9 cellular contexts compared by ENCODE assay signal in the genomic region with DNA sequence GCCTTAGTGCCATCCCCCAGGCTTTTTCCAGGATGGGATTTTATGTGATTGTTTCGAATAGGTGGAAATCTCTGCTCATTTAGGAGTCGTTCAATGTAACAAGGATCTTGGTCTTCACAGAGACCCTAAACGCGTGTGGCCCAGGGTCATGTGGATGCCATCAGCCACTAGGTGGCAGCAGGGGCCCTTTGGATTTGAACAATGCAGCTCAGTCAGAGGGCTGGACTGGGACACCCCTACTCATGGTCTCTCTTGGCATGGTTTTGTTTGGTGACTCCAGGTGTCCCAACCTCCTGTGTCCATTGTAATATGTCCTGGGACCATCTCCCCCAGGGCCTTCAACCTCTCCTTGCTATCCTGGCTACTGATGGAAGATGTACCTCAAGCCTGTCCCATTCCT. TPM values are rescaled to one million over a fixed set of nuclear protein-coding genes. Genes with fewer than 3 reads are reported as not detected.
DNase-seq lines count a peak whose midpoint lies in the region; ATAC-seq, FAIRE-seq and TF ChIP-seq lines count a peak whose summit lies in the region.
"Not testable (repeated sequence)": the region's sequence is repeated elsewhere in the genome, so short reads cannot be mapped to it uniquely, and the experiment has no call there.
"Had no signal": no experiment of that assay in that cellular context is flagged by ENCODE, and none has a peak within 500 bp of the region (broad histone marks: within the 10 kb centered on the region; RNA-seq: fewer than 3 reads in every experiment).

No MANE protein-coding gene starts in this region.

- H3K4me2 ChIP-seq in A549: not testable (repeated sequence)

- peak in 1 of 2 experiments; percentile 23; a peak in 2 of 5 replicates for TF ChIP-seq RAD21 in A549 (conservative IDR thresholded peaks at IDR 0.05 in 1 of 2, IDR thresholded peaks at IDR 0.05 in 1 of 2)

- not testable (repeated sequence) for TF ChIP-seq EP300 in A549 (IDR thresholded peaks at IDR 0.05)

- TF ChIP-seq POLR2A in A549 (IDR thresholded peaks at IDR 0.05; ENCODE audit: low read length): not testable (repeated sequence)

- not testable (repeated sequence) for H3K4me3 ChIP-seq in A549; fibroblast of mammary gland (ENCODE audit: control insufficient read depth, low read depth, low read length)

- not testable (repeated sequence) for H3K27ac Mint-ChIP-seq in WTC11
- peak overlapping the region in 1 of 10 donors; percentile 70 for H3K27ac Mint-ChIP-seq in naive thymus-derived CD8-positive, alpha-beta T cell

- FAIRE-seq in A549 (lab: Jason Lieb, UNC): not testable (repeated sequence)

- not testable (repeated sequence) for H3K4me3 Mint-ChIP-seq in WTC11
- peak overlapping the region in 2 of 10 donors; percentile 10 to 19 for H3K4me3 Mint-ChIP-seq in naive thymus-derived CD8-positive, alpha-beta T cell

- H3K4me1 Mint-ChIP-seq in WTC11; naive thymus-derived CD8-positive, alpha-beta T cell: not testable (repeated sequence)

- DNase-seq in A549 (ENCODE audit: low read depth in 1 of 2, low spot score in 1 of 2); fibroblast of mammary gland (ENCODE audit: low read depth): not testable (repeated sequence)
- DNase-seq in WTC11 (ENCODE audit: low spot score): peak; percentile 73
- peak; percentile 67 for DNase-seq in activated effector memory CD4-positive, alpha-beta T cell treated with Interleukin-2 at 50 U/mL for 16 hours
- DNase-seq in naive thymus-derived CD8-positive, alpha-beta T cell: peak; percentile 44 to 86 (median 72)
- DNase-seq in stimulated activated CD4-positive, alpha-beta T cell treated with anti-CD3 and anti-CD28 coated beads, Interleukin-4, amount 100 ng/mL, for 48 hours (ENCODE audit: low read depth in 2 of 2): peak; percentile 58 to 62

- H3K27ac ChIP-seq in A549: not testable (repeated sequence)

- not testable (repeated sequence) for H3K9me3 Mint-ChIP-seq in WTC11; naive thymus-derived CD8-positive, alpha-beta T cell

- H3K36me3 Mint-ChIP-seq in WTC11; naive thymus-derived CD8-positive, alpha-beta T cell: not testable (repeated sequence)

- H3K9me3 ChIP-seq in A549: not testable (repeated sequence)

- WGBS in A549 (ENCODE audit: missing lambda C conversion rate): 0% methylated on average over 2 of the region's 4 CpGs

- H3K27me3 Mint-ChIP-seq in WTC11 (ENCODE audit: low read depth); naive thymus-derived CD8-positive, alpha-beta T cell: not testable (repeated sequence)

- ATAC-seq in A549 (peak; percentile 62 to 88; a peak in 5 of 6 replicates), GM19351 (IDR thresholded peaks at IDR 0.05; ENCODE audit: unreplicated experiment) (peak; percentile 69), HG03378 (IDR thresholded peaks at IDR 0.05; ENCODE audit: unreplicated experiment) (peak; percentile 50), WTC11 (peak; percentile 76)
- ATAC-seq in naive thymus-derived CD8-positive, alpha-beta T cell: peak; percentile 90 to 97

- peak; percentile 24; the same call in 2 of the 3 replicates for TF ChIP-seq CTCF in A549 (IDR thresholded peaks at IDR 0.05)
- TF ChIP-seq CTCF in WTC11 (IDR thresholded peaks at IDR 0.05): peak; percentile 35; the same call in 1 of the 2 replicates
- peak; percentile 18 for TF ChIP-seq CTCF in fibroblast of mammary gland (conservative IDR thresholded peaks at IDR 0.05; ENCODE audit: control insufficient read depth, insufficient read depth, low read depth, low read length)

- CTCF ChIA-PET in A549 (lab: Yijun Ruan, JAX); WTC11 (lab: Charles Lee): not testable (repeated sequence)

- POLR2A ChIA-PET in A549 (lab: Yijun Ruan, JAX); WTC11 (lab: Charles Lee); naive thymus-derived CD8-positive, alpha-beta T cell (lab: Charles Lee): not testable (repeated sequence)

- not testable (repeated sequence) for H3K4me1 ChIP-seq in A549

RNA-seq across cellular contexts. Expression of gene SCGB1C2, which starts 0.8 kb away (rescaled TPM):
- polyA plus RNA-seq in A549 (2011; rRNA removed): not detected in 2 replicates
- not detected in 2 replicates for polyA plus RNA-seq in A549 (2012; cell fraction: cytosol; rRNA removed)
- polyA plus RNA-seq in A549 (2012; cell fraction: nucleus; rRNA removed): not detected in 2 replicates
- not detected in 3 replicates for polyA plus RNA-seq in A549 (2017; fragmentation: RNase III; extraction: RNeasy Plus Mini Kit Qiagen cat#74134 plus additional on column Dnase treatment)
- not detected in 2 replicates for polyA minus RNA-seq in A549 (2011; rRNA and poly(A)+ RNA removed)
- total RNA-seq in WTC11 (2021): not detected in 3 replicates
- total RNA-seq in naive thymus-derived CD8-positive, alpha-beta T cell: not detected
- polyA plus RNA-seq in naive thymus-derived CD8-positive, alpha-beta T cell: not detected
- total RNA-seq: frontal cortex had no signal

RNA-seq across cellular contexts. Expression of gene DOC2B, which starts 44.9 kb away (rescaled TPM):
- polyA plus RNA-seq in A549 (2011; rRNA removed) (1.6 and 2.0 TPM in 2 replicates), A549 (2017; fragmentation: RNase III; extraction: RNeasy Plus Mini Kit Qiagen cat#74134 plus additional on column Dnase treatment) (0.27 to 0.30 TPM (median 0.28 TPM) in 3 replicates)
- 1.2 and 1.3 TPM in 2 replicates for polyA plus RNA-seq in A549 (2012; cell fraction: cytosol; rRNA removed)
- polyA plus RNA-seq in A549 (2012; cell fraction: nucleus; rRNA removed): 1.5 TPM in 2 replicates
- 2.7 and 5.4 TPM in 2 replicates for polyA minus RNA-seq in A549 (2011; rRNA and poly(A)+ RNA removed)
- 2.1 to 2.7 TPM (median 2.5 TPM) in 3 replicates for total RNA-seq in WTC11 (2021)
- under 1 TPM in 1 of 2 experiments, not detected in 1; 0.05 TPM for total RNA-seq in naive thymus-derived CD8-positive, alpha-beta T cell
- not detected for polyA plus RNA-seq in naive thymus-derived CD8-positive, alpha-beta T cell
